In the genomic region with DNA sequence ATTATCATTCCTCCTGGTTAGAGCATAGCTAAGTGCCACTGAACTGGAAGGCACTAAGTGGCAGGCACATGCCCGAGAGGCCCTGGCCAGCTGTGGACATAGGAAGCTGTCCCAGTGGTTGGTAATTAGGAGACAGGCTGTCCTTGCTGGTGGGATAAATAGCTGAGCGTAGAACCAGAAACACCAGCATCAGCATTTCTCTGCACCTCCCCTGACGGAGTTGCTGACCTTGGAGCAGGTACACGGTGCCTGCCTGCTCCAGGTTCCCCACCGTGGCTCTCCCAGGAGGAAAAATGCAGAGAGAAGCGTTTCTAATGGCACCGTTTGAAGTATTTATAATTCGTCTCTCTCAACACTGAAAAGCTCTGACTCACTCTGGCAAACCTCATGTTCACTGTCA, we compare ENCODE assay signal across 14 cellular contexts. TPM values are rescaled to one million over a fixed set of nuclear protein-coding genes. Genes with fewer than 3 reads are reported as not detected.
DNase-seq lines count a peak whose midpoint lies in the region; ATAC-seq and TF ChIP-seq lines count a peak whose summit lies in the region.
"Had no signal": no experiment of that assay in that cellular context is flagged by ENCODE, and none has a peak within 500 bp of the region (broad histone marks: within the 10 kb centered on the region; RNA-seq: fewer than 3 reads in every experiment).

No MANE protein-coding gene starts in this region.

- H3K4me3 Mint-ChIP-seq in GM23338, result no peak overlapping the region
- H3K4me3 Mint-ChIP-seq in neural progenitor cell, result no peak overlapping the region
- H3K4me3 Mint-ChIP-seq in chondrocyte (ENCODE audit: unreplicated experiment), result no peak overlapping the region
- H3K4me3 Mint-ChIP-seq: activated T-cell treated with anti-CD3 and anti-CD28 coated beads, Interleukin-2, amount 50 U/mL, for 24 hours had no signal

- H2AFZ ChIP-seq in GM23338 (peak overlapping the region; percentile 6; the same call in 1 of the 2 replicates), neural progenitor cell (replicated peaks) (no peak overlapping the region)

- H3K27ac Mint-ChIP-seq in GM23338, result no peak overlapping the region
- no peak overlapping the region for H3K27ac Mint-ChIP-seq in neural progenitor cell
- H3K27ac Mint-ChIP-seq in chondrocyte (ENCODE audit: unreplicated experiment), result no peak overlapping the region
- H3K27ac Mint-ChIP-seq: activated T-cell treated with anti-CD3 and anti-CD28 coated beads, Interleukin-2, amount 50 U/mL, for 24 hours had no signal

- H3K27ac ChIP-seq in GM23338 (ENCODE audit: low read depth) (no peak overlapping the region), right atrium auricular region (peak overlapping the region; percentile 49 to 56), neural progenitor cell (no peak overlapping the region)
- H3K27ac ChIP-seq: sigmoid colon had no signal

- H3K36me3 ChIP-seq in GM23338 (ENCODE audit: insufficient read depth) (no peaks in the 10 kb centered on the region), right atrium auricular region (no peaks in the 10 kb centered on the region), neural progenitor cell (no peaks in the 10 kb centered on the region)
- H3K36me3 ChIP-seq: sigmoid colon had no signal

- H3K27me3 ChIP-seq in GM23338 (ENCODE audit: insufficient read depth) (no peaks in the 10 kb centered on the region), right atrium auricular region (no peaks in the 10 kb centered on the region), neural progenitor cell (no peaks in the 10 kb centered on the region)
- H3K27me3 ChIP-seq: MG63, sigmoid colon had no signal

- H3K27me3 Mint-ChIP-seq in GM23338 (ENCODE audit: insufficient read depth, low read depth, poor library complexity), result peaks cover 6% of the 10 kb centered on the region
- H3K27me3 Mint-ChIP-seq in neural progenitor cell (ENCODE audit: insufficient read depth, low read depth), result no peaks in the 10 kb centered on the region
- no peaks in the 10 kb centered on the region for H3K27me3 Mint-ChIP-seq in chondrocyte (ENCODE audit: low read depth)
- H3K27me3 Mint-ChIP-seq: activated T-cell treated with anti-CD3 and anti-CD28 coated beads, Interleukin-2, amount 50 U/mL, for 24 hours had no signal

- H3F3A ChIP-seq in GM23338 (replicated peaks; ENCODE audit: low read depth) (no peaks in the 10 kb centered on the region), neural progenitor cell (ENCODE audit: low read depth) (no peaks in the 10 kb centered on the region)

- no peaks in the 10 kb centered on the region for H3K9me2 ChIP-seq in GM23338 (ENCODE audit: insufficient read depth)

- peaks cover 20% of the 10 kb centered on the region for H3K4me1 Mint-ChIP-seq in GM23338
- peaks cover 25% of the 10 kb centered on the region for H3K4me1 Mint-ChIP-seq in neural progenitor cell
- peaks cover 11% of the 10 kb centered on the region for H3K4me1 Mint-ChIP-seq in chondrocyte (ENCODE audit: low read depth)

- H3K4me3 ChIP-seq in GM23338, result no peak overlapping the region
- H3K4me3 ChIP-seq in right atrium auricular region, result no peak overlapping the region
- H3K4me3 ChIP-seq in neural progenitor cell, result no peak overlapping the region
- H3K4me3 ChIP-seq: GM12878, MG63, sigmoid colon had no signal

- ATAC-seq in GM23338 (peak; percentile 82), SK-N-SH treated with all-trans-retinoic acid at 6 μM for 48 hours (peak; percentile 51)
- ATAC-seq: GM12878 had no signal

- H4K20me1 ChIP-seq in GM23338 (replicated peaks; ENCODE audit: insufficient read depth), result no peaks in the 10 kb centered on the region
- no peaks in the 10 kb centered on the region for H4K20me1 ChIP-seq in neural progenitor cell (ENCODE audit: low read depth)

- H3K4me1 ChIP-seq in GM23338 (ENCODE audit: insufficient read depth) (peaks cover 20% of the 10 kb centered on the region), right atrium auricular region (peaks cover 0 to 59% of the 10 kb centered on the region in 2 donors), neural progenitor cell (peaks cover 26% of the 10 kb centered on the region)
- H3K4me1 ChIP-seq: sigmoid colon had no signal

- H3K36me3 Mint-ChIP-seq in GM23338 (ENCODE audit: low read depth), result no peaks in the 10 kb centered on the region
- H3K36me3 Mint-ChIP-seq in neural progenitor cell, result no peaks in the 10 kb centered on the region
- H3K36me3 Mint-ChIP-seq in chondrocyte (ENCODE audit: low read depth), result peaks cover 7% of the 10 kb centered on the region

- no peak for TF ChIP-seq CTCF in GM23338 (conservative IDR thresholded peaks at IDR 0.05; ENCODE audit: low read depth in 2 of 2)
- TF ChIP-seq CTCF in right atrium auricular region (IDR thresholded peaks at IDR 0.05), result no peak
- TF ChIP-seq CTCF in neural progenitor cell (IDR thresholded peaks at IDR 0.05), result no peak
- TF ChIP-seq CTCF in chondrocyte (IDR thresholded peaks at IDR 0.05), result no peak

- H3K4me2 ChIP-seq in GM23338 (peak overlapping the region; percentile 67), neural progenitor cell (peak overlapping the region; percentile 12)

- H3K79me2 ChIP-seq in GM23338 (replicated peaks; ENCODE audit: insufficient read depth) (no peaks in the 10 kb centered on the region), neural progenitor cell (ENCODE audit: low read depth) (no peaks in the 10 kb centered on the region)

- H3K9ac ChIP-seq in neural progenitor cell, result no peak overlapping the region

- H3K9me3 ChIP-seq in right atrium auricular region (no peaks in the 10 kb centered on the region), neural progenitor cell (ENCODE audit: low read depth) (peaks cover 7% of the 10 kb centered on the region)
- H3K9me3 ChIP-seq: MG63, sigmoid colon had no signal

- peak; percentile 29 for DNase-seq in GM23338 (ENCODE audit: low spot score)
- DNase-seq in right atrium auricular region (ENCODE audit: low spot score), result no peak
- peak; percentile 29 for DNase-seq in neural progenitor cell (ENCODE audit: low spot score)
- DNase-seq in NCI-H2196 (lab: John Stamatoyannopoulos, UW; ENCODE audit: unreplicated experiment), result no peak
- DNase-seq in chondrocyte (ENCODE audit: low spot score), result no peak
- DNase-seq in NOMO-1 (lab: John Stamatoyannopoulos, UW; ENCODE audit: unreplicated experiment in 2 of 2), result no peak
- DNase-seq: activated naive CD4-positive, alpha-beta T cell treated with anti-CD3 and anti-CD28 coated beads, Interleukin-2, amount 50 U/mL, for 16 hours; activated T-cell treated with anti-CD3 and anti-CD28 coated beads, Interleukin-2, amount 50 U/mL, for 24 hours; COR-L47; MG63; NCI-H82; sigmoid colon had no signal

- H3K9me3 Mint-ChIP-seq in GM23338 (peaks cover 7% of the 10 kb centered on the region; the same call in 2 of the 3 replicates), neural progenitor cell (peaks cover 7% of the 10 kb centered on the region), chondrocyte (ENCODE audit: low read depth) (peaks cover 8% of the 10 kb centered on the region)
- H3K9me3 Mint-ChIP-seq: activated T-cell treated with anti-CD3 and anti-CD28 coated beads, Interleukin-2, amount 50 U/mL, for 24 hours had no signal

TF ChIP-seq in GM23338, 12 proteins besides CTCF, POLR2A, EP300 and RAD21 (continues in another document):
- TF ChIP-seq EZH2phosphoT487 (IDR thresholded peaks at IDR 0.05; ENCODE audit: unreplicated experiment), result no peak
- no peak for TF ChIP-seq STAT1 (IDR thresholded peaks at IDR 0.05; ENCODE audit: unreplicated experiment)

TF ChIP-seq in SK-N-SH treated with all-trans-retinoic acid at 6 μM for 48 hours, 23 proteins besides CTCF, POLR2A, EP300 and RAD21 (continues in another document):
- TF ChIP-seq ISL1 (CRISPR knock-in tag; IDR thresholded peaks at IDR 0.05), result no peak
- TF ChIP-seq, protein P1, sequence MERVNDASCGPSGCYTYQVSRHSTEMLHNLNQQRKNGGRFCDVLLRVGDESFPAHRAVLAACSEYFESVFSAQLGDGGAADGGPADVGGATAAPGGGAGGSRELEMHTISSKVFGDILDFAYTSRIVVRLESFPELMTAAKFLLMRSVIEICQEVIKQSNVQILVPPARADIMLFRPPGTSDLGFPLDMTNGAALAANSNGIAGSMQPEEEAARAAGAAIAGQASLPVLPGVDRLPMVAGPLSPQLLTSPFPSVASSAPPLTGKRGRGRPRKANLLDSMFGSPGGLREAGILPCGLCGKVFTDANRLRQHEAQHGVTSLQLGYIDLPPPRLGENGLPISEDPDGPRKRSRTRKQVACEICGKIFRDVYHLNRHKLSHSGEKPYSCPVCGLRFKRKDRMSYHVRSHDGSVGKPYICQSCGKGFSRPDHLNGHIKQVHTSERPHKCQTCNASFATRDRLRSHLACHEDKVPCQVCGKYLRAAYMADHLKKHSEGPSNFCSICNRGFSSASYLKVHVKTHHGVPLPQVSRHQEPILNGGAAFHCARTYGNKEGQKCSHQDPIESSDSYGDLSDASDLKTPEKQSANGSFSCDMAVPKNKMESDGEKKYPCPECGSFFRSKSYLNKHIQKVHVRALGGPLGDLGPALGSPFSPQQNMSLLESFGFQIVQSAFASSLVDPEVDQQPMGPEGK (CRISPR knock-in tag; IDR thresholded peaks at IDR 0.05; ENCODE audit: borderline replicate concordance), result no peak
- no peak for TF ChIP-seq BACH2 (CRISPR knock-in tag; IDR thresholded peaks at IDR 0.05; ENCODE audit: borderline replicate concordance)
- TF ChIP-seq ARNTL (CRISPR knock-in tag; IDR thresholded peaks at IDR 0.05; ENCODE audit: borderline replicate concordance, low read depth), result no peak
- TF ChIP-seq TOX (CRISPR knock-in tag; IDR thresholded peaks at IDR 0.05; ENCODE audit: borderline replicate concordance), result no peak
- TF ChIP-seq ZFP3 (CRISPR knock-in tag; IDR thresholded peaks at IDR 0.05), result no peak
- TF ChIP-seq RARB (CRISPR knock-in tag; IDR thresholded peaks at IDR 0.05), result no peak
- TF ChIP-seq, protein P2, sequence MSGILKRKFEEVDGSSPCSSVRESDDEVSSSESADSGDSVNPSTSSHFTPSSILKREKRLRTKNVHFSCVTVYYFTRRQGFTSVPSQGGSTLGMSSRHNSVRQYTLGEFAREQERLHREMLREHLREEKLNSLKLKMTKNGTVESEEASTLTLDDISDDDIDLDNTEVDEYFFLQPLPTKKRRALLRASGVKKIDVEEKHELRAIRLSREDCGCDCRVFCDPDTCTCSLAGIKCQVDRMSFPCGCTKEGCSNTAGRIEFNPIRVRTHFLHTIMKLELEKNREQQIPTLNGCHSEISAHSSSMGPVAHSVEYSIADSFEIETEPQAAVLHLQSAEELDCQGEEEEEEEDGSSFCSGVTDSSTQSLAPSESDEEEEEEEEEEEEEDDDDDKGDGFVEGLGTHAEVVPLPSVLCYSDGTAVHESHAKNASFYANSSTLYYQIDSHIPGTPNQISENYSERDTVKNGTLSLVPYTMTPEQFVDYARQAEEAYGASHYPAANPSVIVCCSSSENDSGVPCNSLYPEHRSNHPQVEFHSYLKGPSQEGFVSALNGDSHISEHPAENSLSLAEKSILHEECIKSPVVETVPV (CRISPR knock-in tag; IDR thresholded peaks at IDR 0.05), result no peak
- no peak for TF ChIP-seq ZNF8 (CRISPR knock-in tag; IDR thresholded peaks at IDR 0.05)
- TF ChIP-seq ESRRG (CRISPR knock-in tag; IDR thresholded peaks at IDR 0.05), result no peak
- TF ChIP-seq PPARA (CRISPR knock-in tag; IDR thresholded peaks at IDR 0.05; ENCODE audit: borderline replicate concordance), result no peak

RNA-seq across cellular contexts. Expression of a gene that starts 5.6 kb away (rescaled TPM):
- 45.1 and 46.6 TPM in 2 replicates for total RNA-seq in GM23338 (2014; rRNA removed; shearing (Covaris generic))
- polyA plus RNA-seq in GM23338 (2016; fragmentation: Nextera tagmentation; extraction: Ambion mirVana), result 18.5 and 21.9 TPM in 2 replicates
- total RNA-seq in right atrium auricular region (100 to 1,000 TPM; 359 to 404 TPM), neural progenitor cell (ENCODE audit: low replicate concordance) (39.8 and 49.0 TPM in 2 replicates), chondrocyte (13.5 to 41.9 TPM (median 15.7 TPM) in 3 replicates)

Comparison
In these comparisons a context has a peak if more than half of its experiments do, and no peak if none do; other contexts are left out.
1. DNase-seq: peak in GM23338 (single experiment) and neural progenitor cell (single experiment); none in right atrium auricular region (single experiment), NCI-H2196 (single experiment), chondrocyte (single experiment) and NOMO-1 (0 of 2).
2. H3K27ac ChIP-seq: peak in right atrium auricular region (2 of 2); none in GM23338 (single experiment) and neural progenitor cell (single experiment).